ENCODE assay signal across 1 cellular context in genomic region chr6:111483736-111484654, GRCh38.
A peak's percentile ranks its signal among the peaks of the same experiment; 100 is the strongest.
TF ChIP-seq lines count a peak whose summit lies in the region.

No MANE protein-coding gene starts in this region.

TF ChIP-seq in HepG2, 621 proteins besides CTCF, POLR2A, EP300 and RAD21 (continued from another document and continues in another):
- TF ChIP-seq SALL1 (CRISPR knock-in tag; IDR thresholded peaks at IDR 0.05) (peak; percentile 73), REPIN1 (CRISPR knock-in tag; IDR thresholded peaks at IDR 0.05; ENCODE audit: borderline replicate concordance, low read depth) (peak; percentile 27), CAMTA2 (CRISPR knock-in tag; IDR thresholded peaks at IDR 0.05; ENCODE audit: borderline replicate concordance) (no peak), RCOR2 (CRISPR knock-in tag; IDR thresholded peaks at IDR 0.05) (peak; percentile 42; the same call in 1 of the 2 replicates), BATF2 (CRISPR knock-in tag; IDR thresholded peaks at IDR 0.05) (no peak), SP2 (CRISPR knock-in tag; IDR thresholded peaks at IDR 0.05) (no peak; the same call in 1 of the 2 replicates), RBM22 (optimal IDR thresholded peaks at IDR 0.05; ENCODE audit: low read length) (peak; percentile 91), ZMAT5 (CRISPR knock-in tag; IDR thresholded peaks at IDR 0.05; ENCODE audit: borderline replicate concordance, low read depth) (no peak), HOMEZ (CRISPR knock-in tag; IDR thresholded peaks at IDR 0.05; ENCODE audit: low read depth) (peak; percentile 72; the same call in 1 of the 2 replicates), ZNF75D (CRISPR knock-in tag; IDR thresholded peaks at IDR 0.05; ENCODE audit: borderline replicate concordance) (no peak), MYNN (CRISPR knock-in tag; IDR thresholded peaks at IDR 0.05; ENCODE audit: low read depth) (no peak), LCORL (IDR thresholded peaks at IDR 0.05) (peak; percentile 80), LCORL (CRISPR knock-in tag; IDR thresholded peaks at IDR 0.05) (peak; percentile 36; the same call in 1 of the 2 replicates), CENPX (CRISPR knock-in tag; IDR thresholded peaks at IDR 0.05) (no peak), ADNP (CRISPR knock-in tag; IDR thresholded peaks at IDR 0.05) (no peak), E2F2 (CRISPR knock-in tag; IDR thresholded peaks at IDR 0.05; ENCODE audit: borderline replicate concordance) (0 out of 2 replicates have a peak, but pooled peaks have one; percentile 14), ZSCAN25 (CRISPR knock-in tag; IDR thresholded peaks at IDR 0.05) (no peak), HNRNPK (IDR thresholded peaks at IDR 0.05; ENCODE audit: low read depth, low read length, poor library complexity, severe bottlenecking) (no peak), ZNF879 (CRISPR knock-in tag; IDR thresholded peaks at IDR 0.05) (no peak), SP4 (CRISPR knock-in tag; IDR thresholded peaks at IDR 0.05) (no peak; the same call in 1 of the 2 replicates), CREM (IDR thresholded peaks at IDR 0.05) (peak; percentile 61; the same call in 1 of the 2 replicates), CREM (CRISPR knock-in tag; IDR thresholded peaks at IDR 0.05) (no peak), NFAT5 (CRISPR knock-in tag; IDR thresholded peaks at IDR 0.05) (no peak), ZNF839 (CRISPR knock-in tag; IDR thresholded peaks at IDR 0.05; ENCODE audit: borderline replicate concordance) (no peak; the same call in 1 of the 2 replicates), KAT2B (IDR thresholded peaks at IDR 0.05; ENCODE audit: borderline replicate concordance, low read depth, low read length) (no peak), TAF1 (CRISPR knock-in tag; IDR thresholded peaks at IDR 0.05) (peak; percentile 72), KIAA2018 (CRISPR knock-in tag; IDR thresholded peaks at IDR 0.05; ENCODE audit: borderline replicate concordance) (no peak), AGO1 (IDR thresholded peaks at IDR 0.05; ENCODE audit: low read depth, low read length, poor library complexity, severe bottlenecking) (no peak), CSRNP1 (CRISPR knock-in tag; IDR thresholded peaks at IDR 0.05) (peak; percentile 27; the same call in 1 of the 2 replicates), ZFYVE20 (CRISPR knock-in tag; IDR thresholded peaks at IDR 0.05; ENCODE audit: borderline replicate concordance, low read depth) (no peak), ONECUT2 (CRISPR knock-in tag; IDR thresholded peaks at IDR 0.05) (no peak; the same call in 1 of the 2 replicates), BCLAF1 (IDR thresholded peaks at IDR 0.05) (no peak), ZNF510 (CRISPR knock-in tag; IDR thresholded peaks at IDR 0.05; ENCODE audit: low read depth) (no peak), TFDP1 (CRISPR knock-in tag; IDR thresholded peaks at IDR 0.05; ENCODE audit: borderline replicate concordance) (peak; percentile 74)
